Comparison of ENCODE assay signal across 23 cellular contexts in genomic region chrX:103530540-103530939, GRCh38. TPM values are rescaled to one million over a fixed set of nuclear protein-coding genes. Genes with fewer than 3 reads are reported as not detected.
"Had no signal": no experiment of that assay in that cellular context is flagged by ENCODE, and none has a peak within 500 bp of the region (broad histone marks: within the 10 kb centered on the region; RNA-seq: fewer than 3 reads in every experiment).

No MANE protein-coding gene starts in this region.

- H3K36me3 ChIP-seq: ascending aorta, heart left ventricle, neural progenitor cell, ovary had no signal

- H3K9ac ChIP-seq: neural progenitor cell had no signal

- H3K4me3 ChIP-seq: ascending aorta, dorsolateral prefrontal cortex, gastroesophageal sphincter, heart left ventricle, mucosa of descending colon, neural progenitor cell, ovary, psoas muscle, skin epidermis had no signal

- H3K9me3 ChIP-seq: ascending aorta, gastroesophageal sphincter, heart left ventricle, mucosa of descending colon, ovary, psoas muscle had no signal

- H3K4me1 ChIP-seq: ascending aorta, gastroesophageal sphincter, neural progenitor cell, psoas muscle had no signal

- H3K4me2 ChIP-seq: neural progenitor cell had no signal

- H3K27me3 ChIP-seq: ascending aorta, gastroesophageal sphincter, ovary had no signal

- DNase-seq: activated B cell treated with CpG ODN at 0.5 μM for 24 hours; activated CD4-positive, alpha-beta T cell treated with anti-CD3 and anti-CD28 coated beads for 4 hours; activated CD8-positive, alpha-beta T cell treated with anti-CD3 and anti-CD28 coated beads, Interleukin-2, amount 10 ng/mL, durations not matched to agents 7 days and 5 days; activated naive CD4-positive, alpha-beta T cell treated with anti-CD3 and anti-CD28 coated beads, Interleukin-2, amount 10 ng/mL, durations not matched to agents 7 days and 5 days; activated T-cell treated with anti-CD3 and anti-CD28 coated beads, Interleukin-2, amount 50 U/mL, for 24 hours; dorsolateral prefrontal cortex; endodermal cell; heart left ventricle; left ventricle myocardium superior; mucosa of descending colon; naive B cell; ovary; psoas muscle; right cardiac atrium; stimulated activated CD4-positive, alpha-beta T cell treated with anti-CD3 and anti-CD28 coated beads, Interleukin-15, amount 100 ng/mL, for 24 hours; stimulated activated CD4-positive, alpha-beta T cell treated with anti-CD3 and anti-CD28 coated beads, Interleukin-4, amount 100 ng/mL, for 1 hour; stimulated activated naive CD8-positive, alpha-beta T cell treated with anti-CD3 and anti-CD28 coated beads, Interleukin-15, amount 100 ng/mL, for 72 hours; trophoblast cell had no signal

- H2AFZ ChIP-seq: neural progenitor cell had no signal

- H3K27ac ChIP-seq: ascending aorta, dorsolateral prefrontal cortex, gastroesophageal sphincter, heart left ventricle, neural progenitor cell, ovary, psoas muscle had no signal

RNA-seq across cellular contexts. Expression of gene RAB40A, which starts 11.3 kb away (rescaled TPM):
- total RNA-seq: activated CD8-positive, alpha-beta T cell treated with anti-CD3 and anti-CD28 coated beads, Interleukin-2, amount 10 ng/mL, durations not matched to agents 7 days and 5 days; activated T-helper 2 cell treated with anti-CD3 and anti-CD28 coated beads, Interferon-gamma antibody, Interleukin-2, Interleukin-4, amounts not matched to agents 10 μg/mL and 5 μg/mL and 100 μg/mL, durations not matched to agents 14 hours and 24 hours and 36 hours had no signal
